In the genomic region with DNA sequence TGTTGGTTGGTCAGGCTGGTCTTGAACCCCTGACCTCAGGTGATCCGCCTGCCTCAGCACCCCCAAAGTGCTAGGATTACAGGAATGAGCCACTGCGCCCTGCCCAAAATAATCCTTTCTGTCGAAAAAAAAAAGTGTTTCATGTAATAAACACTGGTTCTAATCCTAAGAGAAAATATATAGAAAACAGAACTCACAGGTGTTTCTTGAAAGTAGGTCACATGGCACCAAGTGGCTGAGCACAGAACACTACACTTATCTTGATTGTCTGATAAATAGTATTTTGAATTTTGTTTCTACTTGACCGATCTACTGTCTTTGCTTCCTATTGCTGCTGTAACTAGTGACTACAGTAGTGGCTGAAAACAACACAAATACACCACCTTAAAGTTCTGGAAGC, we compare ENCODE assay signal across 28 cellular contexts.
"Had no signal": no experiment of that assay in that cellular context is flagged by ENCODE, and none has a peak within 500 bp of the region (broad histone marks: within the 10 kb centered on the region; RNA-seq: fewer than 3 reads in every experiment).

No MANE protein-coding gene starts in this region.

- ATAC-seq: Panc1, Right ventricle myocardium inferior, SK-N-SH treated with all-trans-retinoic acid at 6 μM for 48 hours, T-cell had no signal

- H3K36me3 ChIP-seq: MG63, SJCRH30 had no signal

- DNase-seq: Kasumi-1, MG63, MV-4-11, NCI-H1092, NCI-H1105, NCI-H1417 treated with DMSO at 0.1 percent for 48 hours, NCI-H1436 treated with DMSO at 0.1 percent for 48 hours, NCI-H1694 treated with DMSO at 0.1 percent for 48 hours, NCI-H187 treated with DMSO at 0.1 percent for 48 hours, NCI-H2029, NCI-H2081, NCI-H2227 treated with DMSO at 0.1 percent for 48 hours, NCI-H345, NCI-H446, NCI-H510A treated with DMSO at 0.1 percent for 48 hours, NCI-H524 treated with DMSO at 0.1 percent for 48 hours, NCI-H526 treated with DMSO at 0.1 percent for 48 hours, NCI-H774, PC-9, SHP77, SIG-M5, SJCRH30, T-cell had no signal

- H3K27ac ChIP-seq: PC-9, RWPE1, SJCRH30, SK-N-MC had no signal

- H3K4me2 ChIP-seq: PC-9 had no signal

- H3K27me3 ChIP-seq: MG63, SJCRH30 had no signal

- H3K9me3 ChIP-seq: MG63 had no signal

- H2AFZ ChIP-seq: PC-9 had no signal

- H3K4me3 ChIP-seq: MG63, PC-9, SJCRH30, SK-N-MC had no signal

- H3K4me1 ChIP-seq: SJCRH30 had no signal
